Comparison of ENCODE assay signal across 21 cellular contexts in the genomic region with DNA sequence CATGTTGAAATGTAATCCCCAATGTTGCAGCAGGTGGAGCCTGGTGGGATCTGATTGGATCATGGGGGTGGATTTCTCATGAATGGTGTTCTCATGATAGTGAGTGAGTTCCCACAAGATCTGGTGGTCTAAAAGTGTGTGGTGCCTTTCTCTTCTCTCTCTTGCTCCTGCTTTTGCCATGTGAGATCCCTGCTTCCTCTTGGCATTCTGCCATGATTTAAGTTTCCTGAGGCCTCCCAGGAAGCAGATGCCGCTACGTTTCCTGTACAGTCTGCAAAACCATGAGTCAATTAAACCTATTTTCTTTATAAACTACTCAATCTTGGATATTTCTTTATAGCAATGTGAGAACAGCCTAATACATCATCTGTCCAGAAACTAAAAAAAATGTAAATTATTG.
DNase-seq lines count a peak whose midpoint lies in the region; ATAC-seq, FAIRE-seq and TF ChIP-seq lines count a peak whose summit lies in the region.
"Had no signal": no experiment of that assay in that cellular context is flagged by ENCODE, and none has a peak within 500 bp of the region (broad histone marks: within the 10 kb centered on the region; RNA-seq: fewer than 3 reads in every experiment).

No MANE protein-coding gene starts in this region.

- TF ChIP-seq EP300 in A549 (IDR thresholded peaks at IDR 0.05): no peak
- TF ChIP-seq EP300 in K562 (IDR thresholded peaks at IDR 0.05; ENCODE audit: low read length): no peak

- intact Hi-C loops in K562 (cut with micrococcal nuclease): no loop called here
- intact Hi-C loops in mucosa of descending colon (cut with DNase I, micrococcal nuclease): no loop called here

- CTCF ChIA-PET in A549 (lab: Yijun Ruan, JAX): interaction anchor here (1.2 kb wide), 1 partner anchor 266 kb away, joined by 3 read pairs; no protein-coding TSS in a partner anchor
- CTCF ChIA-PET in K562 (lab: Yijun Ruan, JAX; ENCODE audit: low intra/inter-chr PET ratio): no interaction called here

- H3K9me3 ChIP-seq in A549 (no peaks in the 10 kb centered on the region; the same call in 2 of the 3 replicates), BE2C (no peaks in the 10 kb centered on the region), K562 (replicated peaks; ENCODE audit: control insufficient read depth, insufficient read depth, low read depth, low read length) (no peaks in the 10 kb centered on the region), mucosa of descending colon (no peaks in the 10 kb centered on the region)
- H3K9me3 ChIP-seq: Caco-2, SK-N-SH had no signal

- in situ Hi-C loops in K562 (cut with MboI): no loop called here

- POLR2A ChIA-PET in A549 (lab: Yijun Ruan, JAX) (no interaction called here), K562 (lab: Yijun Ruan, JAX) (no interaction called here)

- no peak overlapping the region for H2AFZ ChIP-seq in K562 (ENCODE audit: low read depth, low read length)

- DNase-seq in A549 (ENCODE audit: low read depth in 1 of 2, low spot score in 1 of 2) (no peak), BE2C (peak; percentile 18), Kasumi-1 (lab: John Stamatoyannopoulos, UW) (peak; percentile 94 to 95), K562 (ENCODE audit: extremely low read depth in 1 of 4, low spot score in 3 of 4) (no peak), mucosa of descending colon (no peak), NCI-H1930 (lab: John Stamatoyannopoulos, UW) (no peak), HuH-7 (ENCODE audit: low spot score) (no peak)
- DNase-seq: AML-193, Caco-2, H7, IMR-90, MM.1S, NCI-H1092, NCI-H1436 treated with DMSO at 0.1 percent for 48 hours, NCI-H2081, NCI-H2227 treated with DMSO at 0.1 percent for 48 hours, NCI-H526, Right ventricle myocardium superior, SK-N-SH, T-cell, T-helper 9 cell had no signal

- TF ChIP-seq POLR2A in A549 (IDR thresholded peaks at IDR 0.05; ENCODE audit: low read length) (no peak), K562 (conservative IDR thresholded peaks at IDR 0.05) (no peak)

- no peaks in the 10 kb centered on the region for H3K36me3 ChIP-seq in BE2C
- H3K36me3 ChIP-seq in K562 (ENCODE audit: control insufficient read depth, insufficient read depth, low read length): no peaks in the 10 kb centered on the region
- no peaks in the 10 kb centered on the region for H3K36me3 ChIP-seq in mucosa of descending colon (ENCODE audit: low read depth)

- no peaks in the 10 kb centered on the region for H3K79me2 ChIP-seq in K562 (ENCODE audit: control insufficient read depth, insufficient read depth, low read length)

- no peak overlapping the region for H3K4me2 ChIP-seq in A549
- H3K4me2 ChIP-seq in K562 (ENCODE audit: insufficient read depth, low read length): no peak overlapping the region
- H3K4me2 ChIP-seq: SK-N-SH had no signal

- TF ChIP-seq RAD21 in A549 (conservative IDR thresholded peaks at IDR 0.05 in 1 of 2, IDR thresholded peaks at IDR 0.05 in 1 of 2): no peak
- no peak for TF ChIP-seq RAD21 in K562 (CRISPR knock-in tag; conservative IDR thresholded peaks at IDR 0.05 in 1 of 2, IDR thresholded peaks at IDR 0.05 in 1 of 2)

- ATAC-seq in A549: no peak
- no peak for ATAC-seq in K562
- ATAC-seq in mucosa of descending colon: no peak
- ATAC-seq: T-cell had no signal

- WGBS in A549 (ENCODE audit: missing lambda C conversion rate): 1% methylated on average over 2 of the region's 2 CpGs
- WGBS in K562 (ENCODE audit: insufficient coverage, low coverage, missing lambda C conversion rate): 20% methylated on average over 2 of the region's 2 CpGs

- H3K9me1 ChIP-seq in K562 (ENCODE audit: control insufficient read depth, insufficient read depth, low read length): no peaks in the 10 kb centered on the region

- FAIRE-seq in A549 (lab: Jason Lieb, UNC) (peak; percentile 23), K562 (lab: Jason Lieb, UNC) (no peak)

- H3K4me3 ChIP-seq in A549 (no peak overlapping the region), BE2C (ENCODE audit: low read depth, low read length) (no peak overlapping the region), K562 (no peak overlapping the region), mucosa of descending colon (no peak overlapping the region)

- peaks cover 6% of the 10 kb centered on the region; the same call in 1 of the 2 replicates for H4K20me1 ChIP-seq in K562 (replicated peaks; ENCODE audit: control insufficient read depth, insufficient read depth, low read length)

- no TSS peak for BruUV-seq in K562 (replicated peaks; lab: Mats Ljungman, UMichigan)

- H3K27me3 ChIP-seq in BE2C (no peaks in the 10 kb centered on the region), K562 (ENCODE audit: control insufficient read depth in 2 of 2, insufficient read depth in 2 of 2, low read length in 2 of 2) (peaks cover 3 to 20% of the 10 kb centered on the region in 2 experiments; a peak in 4 of 5 replicates)

- H3K9ac ChIP-seq in K562 (ENCODE audit: insufficient read depth in 1 of 2, low read depth in 2 of 2, low read length in 2 of 2): no peak overlapping the region
- H3K9ac ChIP-seq: SK-N-SH had no signal

- H3K4me1 ChIP-seq in A549: no peaks in the 10 kb centered on the region
- peaks cover 32% of the 10 kb centered on the region for H3K4me1 ChIP-seq in BE2C
- peaks cover 0 to 8% of the 10 kb centered on the region in 2 experiments; a peak in 2 of 5 replicates for H3K4me1 ChIP-seq in K562 (replicated peaks in 1 of 2; ENCODE audit: control insufficient read depth in 2 of 2, insufficient read depth in 2 of 2, low read length in 2 of 2)
- H3K4me1 ChIP-seq in mucosa of descending colon (ENCODE audit: low read depth): no peaks in the 10 kb centered on the region
- H3K4me1 ChIP-seq: Caco-2 had no signal

- TF ChIP-seq CTCF in A549 (IDR thresholded peaks at IDR 0.05): no peak
- no peak for TF ChIP-seq CTCF in BE2C (IDR thresholded peaks at IDR 0.05; ENCODE audit: low read depth, low read length)
- TF ChIP-seq CTCF in K562 (IDR thresholded peaks at IDR 0.05 in 2 of 3, conservative IDR thresholded peaks at IDR 0.05 in 1 of 3; ENCODE audit: insufficient read depth in 2 of 3, low read depth in 1 of 3, low read length in 3 of 3): no peak
- no peak for TF ChIP-seq CTCF in mucosa of descending colon (IDR thresholded peaks at IDR 0.05)

- H3K27ac ChIP-seq in A549: no peak overlapping the region
- H3K27ac ChIP-seq in K562 (ENCODE audit: extremely low read depth, low read depth, low read length): no peak overlapping the region

TF ChIP-seq in A549, 52 proteins besides CTCF, POLR2A, EP300 and RAD21:
- TF ChIP-seq CBX8 (IDR thresholded peaks at IDR 0.05): no peak
- TF ChIP-seq, protein P1, sequence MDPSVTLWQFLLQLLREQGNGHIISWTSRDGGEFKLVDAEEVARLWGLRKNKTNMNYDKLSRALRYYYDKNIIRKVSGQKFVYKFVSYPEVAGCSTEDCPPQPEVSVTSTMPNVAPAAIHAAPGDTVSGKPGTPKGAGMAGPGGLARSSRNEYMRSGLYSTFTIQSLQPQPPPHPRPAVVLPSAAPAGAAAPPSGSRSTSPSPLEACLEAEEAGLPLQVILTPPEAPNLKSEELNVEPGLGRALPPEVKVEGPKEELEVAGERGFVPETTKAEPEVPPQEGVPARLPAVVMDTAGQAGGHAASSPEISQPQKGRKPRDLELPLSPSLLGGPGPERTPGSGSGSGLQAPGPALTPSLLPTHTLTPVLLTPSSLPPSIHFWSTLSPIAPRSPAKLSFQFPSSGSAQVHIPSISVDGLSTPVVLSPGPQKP (IDR thresholded peaks at IDR 0.05; ENCODE audit: low read depth, low read length): no peak
- no peak for TF ChIP-seq CHD2 (IDR thresholded peaks at IDR 0.05; ENCODE audit: low read length, partially characterized antibody)
- TF ChIP-seq KDM5A (IDR thresholded peaks at IDR 0.05): no peak
- no peak for TF ChIP-seq EHMT2 (IDR thresholded peaks at IDR 0.05; ENCODE audit: low read depth)

TF ChIP-seq in K562, 482 proteins besides CTCF, POLR2A, EP300 and RAD21:
- TF ChIP-seq NR1H2 (CRISPR knock-in tag; IDR thresholded peaks at IDR 0.05): no peak
- TF ChIP-seq NFIC (IDR thresholded peaks at IDR 0.05): peak; percentile 70

Comparison
In these comparisons a context has a peak if more than half of its experiments do, and no peak if none do; other contexts are left out.
1. DNase-seq: peak in BE2C (single experiment) and Kasumi-1 (2 of 2); none in A549 (0 of 2), K562 (0 of 4), mucosa of descending colon (0 of 3), NCI-H1930 (0 of 2) and HuH-7 (single experiment).